Comparison of ENCODE assay signal across 11 cellular contexts in the genomic region with DNA sequence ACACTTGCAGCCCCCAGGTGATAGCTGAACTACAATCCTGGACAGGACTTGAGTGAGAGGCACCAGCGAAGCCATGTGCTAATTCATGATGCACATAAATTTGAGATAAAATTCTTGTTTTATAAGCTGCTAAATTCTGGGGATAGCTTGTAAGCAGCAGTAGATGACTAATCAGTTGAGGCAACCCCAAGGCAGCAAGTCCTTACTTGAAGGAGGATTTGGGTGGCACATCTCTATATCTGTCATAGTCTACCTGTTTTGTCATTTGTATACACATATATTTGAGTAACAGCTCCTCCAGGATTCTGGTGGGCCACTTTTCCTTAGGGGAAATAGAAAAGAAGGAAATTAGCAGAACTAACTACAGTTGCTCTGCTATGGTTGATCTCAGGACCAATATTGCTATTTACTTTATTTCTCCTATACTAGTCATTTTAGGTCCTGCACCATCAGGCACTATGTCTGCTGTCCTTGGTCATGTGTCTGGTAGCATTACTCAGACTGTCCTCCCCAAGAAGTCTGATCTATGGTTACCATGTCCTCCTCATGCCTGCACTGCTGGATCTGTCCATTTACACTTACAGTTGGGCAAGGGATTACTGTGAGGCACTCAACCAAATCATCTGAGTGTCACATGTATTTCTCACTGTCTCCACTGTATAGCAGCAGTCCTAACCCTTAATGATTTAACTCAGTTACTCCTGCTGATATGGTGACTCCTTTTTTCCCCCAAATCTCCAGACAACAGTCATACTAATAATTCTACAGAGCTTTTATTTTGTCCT.
"Had no signal": no experiment of that assay in that cellular context is flagged by ENCODE, and none has a peak within 500 bp of the region (broad histone marks: within the 10 kb centered on the region; RNA-seq: fewer than 3 reads in every experiment).

No MANE protein-coding gene starts in this region.

- H3K36me3 ChIP-seq: adrenal gland, esophagus muscularis mucosa, heart right ventricle had no signal

- FAIRE-seq: urothelium cell line had no signal

- H3K27ac ChIP-seq: adrenal gland, esophagus muscularis mucosa, heart right ventricle, skin epidermis had no signal

- H3K4me1 ChIP-seq: adrenal gland, esophagus muscularis mucosa had no signal

- H3K9me3 ChIP-seq: adrenal gland, esophagus muscularis mucosa, heart right ventricle had no signal

- H3K4me3 ChIP-seq: adrenal gland, esophagus muscularis mucosa, heart right ventricle, skin epidermis had no signal

- DNase-seq: activated CD4-positive, alpha-beta T cell treated with anti-CD3 and anti-CD28 coated beads, Interleukin-2, amount 10 ng/mL, durations not matched to agents 24 days and 14 days; activated naive CD4-positive, alpha-beta T cell treated with anti-CD3 and anti-CD28 coated beads, Interleukin-2, amount 50 U/mL, for 16 hours; adrenal gland; effector memory CD4-positive, alpha-beta T cell; foreskin melanocyte; heart right ventricle; islet precursor cell; T-helper 9 cell had no signal

- H3K27me3 ChIP-seq: adrenal gland, esophagus muscularis mucosa, heart right ventricle had no signal
